24 cellular contexts compared by ENCODE assay signal in the genomic region with DNA sequence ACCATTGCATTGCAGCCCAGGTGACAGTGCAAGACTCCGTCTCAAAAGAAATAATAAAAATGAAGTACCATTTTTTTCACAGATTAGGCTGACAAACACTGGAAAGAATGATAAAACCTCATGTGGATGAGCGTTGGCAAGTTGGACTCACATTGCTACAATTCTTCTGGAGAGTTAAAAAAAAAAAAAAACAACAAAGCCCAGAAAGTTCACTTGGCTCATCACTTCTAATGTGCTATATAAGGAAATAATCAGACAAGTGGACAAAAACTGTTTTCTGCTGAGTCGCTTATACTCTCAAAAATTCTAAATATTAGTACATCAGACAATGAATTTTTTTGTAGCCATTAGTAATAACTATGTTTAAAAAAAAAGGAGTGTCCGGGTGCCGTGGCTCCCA. TPM values are rescaled to one million over a fixed set of nuclear protein-coding genes. Genes with fewer than 3 reads are reported as not detected.
A peak's percentile ranks its signal among the peaks of the same experiment; 100 is the strongest.
DNase-seq lines count a peak whose midpoint lies in the region; ATAC-seq and TF ChIP-seq lines count a peak whose summit lies in the region.
"Had no signal": no experiment of that assay in that cellular context is flagged by ENCODE, and none has a peak within 500 bp of the region (broad histone marks: within the 10 kb centered on the region; RNA-seq: fewer than 3 reads in every experiment).

No MANE protein-coding gene starts in this region.

- TF ChIP-seq CTCF in SK-N-SH (IDR thresholded peaks at IDR 0.05), result no peak
- TF ChIP-seq CTCF in fibroblast of pulmonary artery (IDR thresholded peaks at IDR 0.05; ENCODE audit: low read length, missing control alignments), result no peak

- CTCF ChIA-PET in SK-N-SH (lab: Yijun Ruan, JAX), result no interaction called here

- H3K27me3 ChIP-seq in SK-N-SH (ENCODE audit: insufficient read depth), result no peaks in the 10 kb centered on the region
- H3K27me3 ChIP-seq: MG63, neural progenitor cell had no signal

- H3K4me1 ChIP-seq in SK-N-SH (ENCODE audit: control insufficient read depth in 1 of 2, insufficient read depth in 2 of 2, low read depth in 1 of 2, low read length in 1 of 2), result peaks cover 13 to 24% of the 10 kb centered on the region in 2 experiments

- H3K9me2 ChIP-seq in SK-N-SH, result no peaks in the 10 kb centered on the region

- no peak for TF ChIP-seq EP300 in SK-N-SH (IDR thresholded peaks at IDR 0.05; ENCODE audit: borderline replicate concordance in 1 of 2, low read depth in 1 of 2, low read length in 1 of 2)

- TF ChIP-seq RAD21 in SK-N-SH (IDR thresholded peaks at IDR 0.05; ENCODE audit: low read length), result no peak

- ATAC-seq in SK-N-SH treated with all-trans-retinoic acid at 6 μM for 48 hours (no peak; the same call in 2 of the 3 replicates), GM18861 (IDR thresholded peaks at IDR 0.05; ENCODE audit: unreplicated experiment) (no peak)
- ATAC-seq: activated T-cell treated with anti-CD3 and anti-CD28 coated beads, Interleukin-2, amount 50 U/mL, for 4 hours; effector memory CD8-positive, alpha-beta T cell had no signal

- no peaks in the 10 kb centered on the region for H3K9me3 ChIP-seq in SK-N-SH
- H3K9me3 ChIP-seq: MG63 had no signal

- WGBS in SK-N-SH (ENCODE audit: low lambda C conversion rate), result 92% methylated on average over 5 of the region's 5 CpGs

- no peaks in the 10 kb centered on the region for H4K20me1 ChIP-seq in SK-N-SH (ENCODE audit: insufficient read depth)

- no peak overlapping the region for H2AFZ ChIP-seq in SK-N-SH (ENCODE audit: low read depth)
- H2AFZ ChIP-seq: neural progenitor cell had no signal

- no peaks in the 10 kb centered on the region for H3K36me3 ChIP-seq in SK-N-SH (replicated peaks in 1 of 2; ENCODE audit: control insufficient read depth in 1 of 2, insufficient read depth in 2 of 2, low read length in 1 of 2)
- H3K36me3 ChIP-seq: MG63, neural progenitor cell had no signal

- peaks cover 9% of the 10 kb centered on the region for H3F3A ChIP-seq in SK-N-SH (replicated peaks; ENCODE audit: insufficient read depth)

- H3K9ac ChIP-seq in SK-N-SH, result no peak overlapping the region
- H3K9ac ChIP-seq: neural progenitor cell had no signal

- H3K4me3 ChIP-seq in SK-N-SH (ENCODE audit: low read depth in 2 of 2, low read length in 1 of 2), result no peak overlapping the region
- no peak overlapping the region for H3K4me3 ChIP-seq in fibroblast of pulmonary artery (replicated peaks; ENCODE audit: low read depth, low read length)
- H3K4me3 ChIP-seq: MG63, neural progenitor cell had no signal

- H3K79me2 ChIP-seq in SK-N-SH (ENCODE audit: insufficient read depth), result peaks cover 46% of the 10 kb centered on the region

- DNase-seq in SK-N-SH, result no peak
- peak; percentile 49 for DNase-seq in astrocyte of the hippocampus (ENCODE audit: low read depth, low spot score)
- DNase-seq in fibroblast of pulmonary artery (ENCODE audit: low read depth), result peak; percentile 45
- peak; percentile 45 for DNase-seq in stromal cell of bone marrow (ENCODE audit: low read depth)
- no peak for DNase-seq in stimulated activated CD4-positive, alpha-beta T cell treated with anti-CD3 and anti-CD28 coated beads, Interleukin-15, amount 100 ng/mL, for 24 hours
- no peak for DNase-seq in DMS79 treated with DMSO at 0.1 percent for 48 hours (lab: John Stamatoyannopoulos, UW)
- DNase-seq: activated CD4-positive, alpha-beta T cell treated with anti-CD3 and anti-CD28 coated beads for 48 hours; activated naive CD4-positive, alpha-beta T cell treated with anti-CD3 and anti-CD28 coated beads for 36 hours; activated T-cell treated with anti-CD3 and anti-CD28 coated beads, Interleukin-2, amount 50 U/mL, for 4 hours; C1 segment of cervical spinal cord; effector memory CD8-positive, alpha-beta T cell; KBM-7; mammary epithelial cell; MG63; NCI-H2029 treated with DMSO at 0.1 percent for 48 hours; NCI-H345; NCI-H748 treated with DMSO at 0.1 percent for 48 hours; RPMI8226; T-helper 2 cell had no signal

- POLR2A ChIA-PET in SK-N-SH (lab: Yijun Ruan, JAX), result no interaction called here

- no peak overlapping the region for H3K4me2 ChIP-seq in SK-N-SH
- H3K4me2 ChIP-seq: neural progenitor cell had no signal

- no peak overlapping the region for H3K27ac ChIP-seq in SK-N-SH (ENCODE audit: low read depth in 2 of 2, low read length in 1 of 2)
- H3K27ac ChIP-seq: 22Rv1, neural progenitor cell, VCaP had no signal

TF ChIP-seq in SK-N-SH, 30 proteins besides CTCF, POLR2A, EP300 and RAD21:
- TF ChIP-seq FOSL2 (IDR thresholded peaks at IDR 0.05; ENCODE audit: borderline replicate concordance, low read depth), result peak; percentile 10; the same call in 1 of the 2 replicates
- no peak for TF ChIP-seq RCOR1 (IDR thresholded peaks at IDR 0.05; ENCODE audit: low read length)
- TF ChIP-seq, protein P1, sequence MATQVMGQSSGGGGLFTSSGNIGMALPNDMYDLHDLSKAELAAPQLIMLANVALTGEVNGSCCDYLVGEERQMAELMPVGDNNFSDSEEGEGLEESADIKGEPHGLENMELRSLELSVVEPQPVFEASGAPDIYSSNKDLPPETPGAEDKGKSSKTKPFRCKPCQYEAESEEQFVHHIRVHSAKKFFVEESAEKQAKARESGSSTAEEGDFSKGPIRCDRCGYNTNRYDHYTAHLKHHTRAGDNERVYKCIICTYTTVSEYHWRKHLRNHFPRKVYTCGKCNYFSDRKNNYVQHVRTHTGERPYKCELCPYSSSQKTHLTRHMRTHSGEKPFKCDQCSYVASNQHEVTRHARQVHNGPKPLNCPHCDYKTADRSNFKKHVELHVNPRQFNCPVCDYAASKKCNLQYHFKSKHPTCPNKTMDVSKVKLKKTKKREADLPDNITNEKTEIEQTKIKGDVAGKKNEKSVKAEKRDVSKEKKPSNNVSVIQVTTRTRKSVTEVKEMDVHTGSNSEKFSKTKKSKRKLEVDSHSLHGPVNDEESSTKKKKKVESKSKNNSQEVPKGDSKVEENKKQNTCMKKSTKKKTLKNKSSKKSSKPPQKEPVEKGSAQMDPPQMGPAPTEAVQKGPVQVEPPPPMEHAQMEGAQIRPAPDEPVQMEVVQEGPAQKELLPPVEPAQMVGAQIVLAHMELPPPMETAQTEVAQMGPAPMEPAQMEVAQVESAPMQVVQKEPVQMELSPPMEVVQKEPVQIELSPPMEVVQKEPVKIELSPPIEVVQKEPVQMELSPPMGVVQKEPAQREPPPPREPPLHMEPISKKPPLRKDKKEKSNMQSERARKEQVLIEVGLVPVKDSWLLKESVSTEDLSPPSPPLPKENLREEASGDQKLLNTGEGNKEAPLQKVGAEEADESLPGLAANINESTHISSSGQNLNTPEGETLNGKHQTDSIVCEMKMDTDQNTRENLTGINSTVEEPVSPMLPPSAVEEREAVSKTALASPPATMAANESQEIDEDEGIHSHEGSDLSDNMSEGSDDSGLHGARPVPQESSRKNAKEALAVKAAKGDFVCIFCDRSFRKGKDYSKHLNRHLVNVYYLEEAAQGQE (IDR thresholded peaks at IDR 0.05; ENCODE audit: low read depth, low read length), result no peak

TF ChIP-seq in SK-N-SH treated with all-trans-retinoic acid at 6 μM for 48 hours, 23 proteins besides CTCF, POLR2A, EP300 and RAD21:
- TF ChIP-seq TOX (CRISPR knock-in tag; IDR thresholded peaks at IDR 0.05; ENCODE audit: borderline replicate concordance), result no peak
- TF ChIP-seq CREB5 (CRISPR knock-in tag; IDR thresholded peaks at IDR 0.05; ENCODE audit: low read depth), result no peak
- TF ChIP-seq ARNTL (CRISPR knock-in tag; IDR thresholded peaks at IDR 0.05; ENCODE audit: borderline replicate concordance, low read depth), result no peak
- TF ChIP-seq SNAI2 (CRISPR knock-in tag; IDR thresholded peaks at IDR 0.05), result no peak
- TF ChIP-seq RARB (CRISPR knock-in tag; IDR thresholded peaks at IDR 0.05), result no peak
- no peak for TF ChIP-seq ZNF565 (CRISPR knock-in tag; conservative IDR thresholded peaks at IDR 0.05; ENCODE audit: low read depth)
- TF ChIP-seq CSDC2 (CRISPR knock-in tag; IDR thresholded peaks at IDR 0.05), result no peak
- no peak for TF ChIP-seq PPARA (CRISPR knock-in tag; IDR thresholded peaks at IDR 0.05; ENCODE audit: borderline replicate concordance)
- no peak for TF ChIP-seq ZFP30 (CRISPR knock-in tag; IDR thresholded peaks at IDR 0.05)
- no peak for TF ChIP-seq BACH2 (CRISPR knock-in tag; IDR thresholded peaks at IDR 0.05; ENCODE audit: borderline replicate concordance)
- no peak for TF ChIP-seq ZC3H10 (CRISPR knock-in tag; IDR thresholded peaks at IDR 0.05)
- TF ChIP-seq, protein P2, sequence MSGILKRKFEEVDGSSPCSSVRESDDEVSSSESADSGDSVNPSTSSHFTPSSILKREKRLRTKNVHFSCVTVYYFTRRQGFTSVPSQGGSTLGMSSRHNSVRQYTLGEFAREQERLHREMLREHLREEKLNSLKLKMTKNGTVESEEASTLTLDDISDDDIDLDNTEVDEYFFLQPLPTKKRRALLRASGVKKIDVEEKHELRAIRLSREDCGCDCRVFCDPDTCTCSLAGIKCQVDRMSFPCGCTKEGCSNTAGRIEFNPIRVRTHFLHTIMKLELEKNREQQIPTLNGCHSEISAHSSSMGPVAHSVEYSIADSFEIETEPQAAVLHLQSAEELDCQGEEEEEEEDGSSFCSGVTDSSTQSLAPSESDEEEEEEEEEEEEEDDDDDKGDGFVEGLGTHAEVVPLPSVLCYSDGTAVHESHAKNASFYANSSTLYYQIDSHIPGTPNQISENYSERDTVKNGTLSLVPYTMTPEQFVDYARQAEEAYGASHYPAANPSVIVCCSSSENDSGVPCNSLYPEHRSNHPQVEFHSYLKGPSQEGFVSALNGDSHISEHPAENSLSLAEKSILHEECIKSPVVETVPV (CRISPR knock-in tag; IDR thresholded peaks at IDR 0.05), result no peak
- no peak for TF ChIP-seq ISL1 (CRISPR knock-in tag; IDR thresholded peaks at IDR 0.05)

RNA-seq across cellular contexts. Expression of gene PKP4, which starts 38.4 kb away (rescaled TPM):
- polyA plus RNA-seq in SK-N-SH (2012; rRNA removed), result 10.9 and 13.8 TPM in 2 replicates
- polyA plus RNA-seq in SK-N-SH (2012; cell fraction: cytosol; rRNA removed), result 8.1 and 9.4 TPM in 2 replicates
- polyA plus RNA-seq in SK-N-SH (2012; cell fraction: nucleus; rRNA removed), result 25.1 and 36.3 TPM in 2 replicates

RNA-seq across cellular contexts. Expression of gene CCDC148, which starts 38.6 kb away (rescaled TPM):
- 0.18 TPM in 1 of 2 replicates, not detected in the other for polyA plus RNA-seq in SK-N-SH (2012; rRNA removed)
- 0.14 and 0.21 TPM in 2 replicates for polyA plus RNA-seq in SK-N-SH (2012; cell fraction: cytosol; rRNA removed)
- polyA plus RNA-seq in SK-N-SH (2012; cell fraction: nucleus; rRNA removed), result 0.08 and 0.46 TPM in 2 replicates

Comparison
In these comparisons a context has a peak if more than half of its experiments do, and no peak if none do; other contexts are left out.
1. DNase-seq: peak in astrocyte of the hippocampus (single experiment), fibroblast of pulmonary artery (single experiment) and stromal cell of bone marrow (single experiment); none in SK-N-SH (single experiment), stimulated activated CD4-positive, alpha-beta T cell treated with anti-CD3 and anti-CD28 coated beads, Interleukin-15, amount 100 ng/mL, for 24 hours (single experiment) and DMS79 treated with DMSO at 0.1 percent for 48 hours (single experiment).